Comparison of ENCODE assay signal across 19 cellular contexts in genomic region chr1:34066921-34067603, GRCh38.
A peak's percentile ranks its signal among the peaks of the same experiment; 100 is the strongest.
DNase-seq lines count a peak whose midpoint lies in the region; ATAC-seq, FAIRE-seq and TF ChIP-seq lines count a peak whose summit lies in the region.
"Had no signal": no experiment of that assay in that cellular context is flagged by ENCODE, and none has a peak within 500 bp of the region (broad histone marks: within the 10 kb centered on the region; RNA-seq: fewer than 3 reads in every experiment).

No MANE protein-coding gene starts in this region.

- H3K36me3 Mint-ChIP-seq in activated naive CD8-positive, alpha-beta T cell treated with anti-CD3 and anti-CD28 coated beads, Interleukin-2, amount 50 U/mL, for 24 hours (ENCODE audit: low read depth) = no peaks in the 10 kb centered on the region
- H3K36me3 Mint-ChIP-seq: CD4-positive, CD25-positive, alpha-beta regulatory T cell had no signal

- no peak for FAIRE-seq in urothelium cell line (lab: Jason Lieb, UNC)
- FAIRE-seq: endometrium, H1 had no signal

- peaks cover 4% of the 10 kb centered on the region for H3K27me3 Mint-ChIP-seq in activated naive CD8-positive, alpha-beta T cell treated with anti-CD3 and anti-CD28 coated beads, Interleukin-2, amount 50 U/mL, for 24 hours
- H3K27me3 Mint-ChIP-seq: CD4-positive, CD25-positive, alpha-beta regulatory T cell had no signal

- no peak overlapping the region for H3K4me3 ChIP-seq in RWPE2 (ENCODE audit: severe bottlenecking)
- no peak overlapping the region for H3K4me3 ChIP-seq in fibroblast of the aortic adventitia (ENCODE audit: low read depth, low read length)
- no peak overlapping the region for H3K4me3 ChIP-seq in tibial nerve
- H3K4me3 ChIP-seq: adrenal gland, gastroesophageal sphincter had no signal

- H3K4me1 ChIP-seq in RWPE2 (ENCODE audit: insufficient read depth, poor library complexity, severe bottlenecking) (no peaks in the 10 kb centered on the region), tibial nerve (no peaks in the 10 kb centered on the region)
- H3K4me1 ChIP-seq: adrenal gland, gastroesophageal sphincter had no signal

- H3K4me3 Mint-ChIP-seq in activated naive CD8-positive, alpha-beta T cell treated with anti-CD3 and anti-CD28 coated beads, Interleukin-2, amount 50 U/mL, for 24 hours = no peak overlapping the region
- H3K4me3 Mint-ChIP-seq: activated CD8-positive, alpha-beta T cell treated with anti-CD3 and anti-CD28 coated beads, Interleukin-2, amount 10 ng/mL, durations not matched to agents 7 days and 5 days; CD4-positive, CD25-positive, alpha-beta regulatory T cell had no signal

- no peaks in the 10 kb centered on the region for H3K9me3 Mint-ChIP-seq in activated naive CD8-positive, alpha-beta T cell treated with anti-CD3 and anti-CD28 coated beads, Interleukin-2, amount 50 U/mL, for 24 hours

- H3K9me3 ChIP-seq in RWPE2 (ENCODE audit: severe bottlenecking) (no peaks in the 10 kb centered on the region), tibial nerve (no peaks in the 10 kb centered on the region)
- H3K9me3 ChIP-seq: adrenal gland, gastroesophageal sphincter had no signal

- H3K36me3 ChIP-seq in RWPE2 (ENCODE audit: low read depth) = no peaks in the 10 kb centered on the region
- no peaks in the 10 kb centered on the region for H3K36me3 ChIP-seq in tibial nerve
- H3K36me3 ChIP-seq: adrenal gland, gastroesophageal sphincter had no signal

- no peaks in the 10 kb centered on the region for H3K4me1 Mint-ChIP-seq in activated naive CD8-positive, alpha-beta T cell treated with anti-CD3 and anti-CD28 coated beads, Interleukin-2, amount 50 U/mL, for 24 hours
- H3K4me1 Mint-ChIP-seq: CD4-positive, CD25-positive, alpha-beta regulatory T cell had no signal

- DNase-seq in GM03348 (ENCODE audit: low spot score) (peak; percentile 91), RWPE2 (ENCODE audit: low spot score) (no peak), fibroblast of the aortic adventitia (ENCODE audit: low read depth) (peak; percentile 83), urothelium cell line (ENCODE audit: low spot score) (peak; percentile 12), tibial nerve (ENCODE audit: low spot score in 2 of 2) (no peak)
- DNase-seq in activated naive CD8-positive, alpha-beta T cell treated with anti-CD3 and anti-CD28 coated beads, Interleukin-2, amount 50 U/mL, for 24 hours = no peak
- DNase-seq: activated CD8-positive, alpha-beta T cell treated with anti-CD3 and anti-CD28 coated beads, Interleukin-2, amount 10 ng/mL, durations not matched to agents 7 days and 5 days; adrenal gland; CD4-positive, CD25-positive, alpha-beta regulatory T cell; DMS53; left ventricle myocardium superior; NCI-H146; NCI-H2227 treated with DMSO at 0.1 percent for 48 hours; T-helper 1 cell had no signal

- TF ChIP-seq CTCF in RWPE2 (IDR thresholded peaks at IDR 0.05; ENCODE audit: poor library complexity, severe bottlenecking) = no peak
- peak; percentile 15 for TF ChIP-seq CTCF in fibroblast of the aortic adventitia (IDR thresholded peaks at IDR 0.05; ENCODE audit: insufficient read depth, low read length)
- no peak for TF ChIP-seq CTCF in tibial nerve (IDR thresholded peaks at IDR 0.05)

- H3K27ac ChIP-seq in RWPE2 (ENCODE audit: poor library complexity, severe bottlenecking) (no peak overlapping the region), tibial nerve (no peak overlapping the region)
- H3K27ac ChIP-seq: adrenal gland, gastroesophageal sphincter had no signal

- no peak for TF ChIP-seq EP300 in tibial nerve (IDR thresholded peaks at IDR 0.05)

- TF ChIP-seq POLR2A in tibial nerve (IDR thresholded peaks at IDR 0.05) (no peak), GM18505 (IDR thresholded peaks at IDR 0.05; ENCODE audit: borderline replicate concordance, extremely low read depth, insufficient read depth, insufficient read length) (no peak)

- H3K27me3 ChIP-seq in RWPE2 (ENCODE audit: insufficient read depth, poor library complexity, severe bottlenecking) (no peaks in the 10 kb centered on the region), tibial nerve (no peaks in the 10 kb centered on the region)
- H3K27me3 ChIP-seq: adrenal gland had no signal

- WGBS in tibial nerve, 2 donors = 72% methylated on average over 6 of the region's 6 CpGs

- peak; percentile 53; the same call in 2 of the 3 replicates for ATAC-seq in RWPE2 (ENCODE audit: low read depth)
- ATAC-seq in GM18505 (IDR thresholded peaks at IDR 0.05; ENCODE audit: unreplicated experiment) = no peak
- no peak for ATAC-seq in activated naive CD8-positive, alpha-beta T cell treated with anti-CD3 and anti-CD28 coated beads, Interleukin-2, amount 50 U/mL, for 24 hours
- ATAC-seq: activated CD8-positive, alpha-beta T cell treated with anti-CD3 and anti-CD28 coated beads, Interleukin-2, amount 10 ng/mL, durations not matched to agents 7 days and 5 days; gastroesophageal sphincter; left ventricle myocardium superior; Right ventricle myocardium inferior had no signal

- H3K27ac Mint-ChIP-seq in activated naive CD8-positive, alpha-beta T cell treated with anti-CD3 and anti-CD28 coated beads, Interleukin-2, amount 50 U/mL, for 24 hours = no peak overlapping the region
- H3K27ac Mint-ChIP-seq: activated CD8-positive, alpha-beta T cell treated with anti-CD3 and anti-CD28 coated beads, Interleukin-2, amount 10 ng/mL, durations not matched to agents 7 days and 5 days; CD4-positive, CD25-positive, alpha-beta regulatory T cell had no signal

Comparison
In these comparisons a context has a peak if more than half of its experiments do, and no peak if none do; other contexts are left out.
1. DNase-seq: peak in GM03348 (single experiment), fibroblast of the aortic adventitia (single experiment) and urothelium cell line (single experiment); none in RWPE2 (single experiment), tibial nerve (0 of 2) and activated naive CD8-positive, alpha-beta T cell treated with anti-CD3 and anti-CD28 coated beads, Interleukin-2, amount 50 U/mL, for 24 hours (single experiment).